20 cellular contexts compared by ENCODE assay signal in the genomic region with DNA sequence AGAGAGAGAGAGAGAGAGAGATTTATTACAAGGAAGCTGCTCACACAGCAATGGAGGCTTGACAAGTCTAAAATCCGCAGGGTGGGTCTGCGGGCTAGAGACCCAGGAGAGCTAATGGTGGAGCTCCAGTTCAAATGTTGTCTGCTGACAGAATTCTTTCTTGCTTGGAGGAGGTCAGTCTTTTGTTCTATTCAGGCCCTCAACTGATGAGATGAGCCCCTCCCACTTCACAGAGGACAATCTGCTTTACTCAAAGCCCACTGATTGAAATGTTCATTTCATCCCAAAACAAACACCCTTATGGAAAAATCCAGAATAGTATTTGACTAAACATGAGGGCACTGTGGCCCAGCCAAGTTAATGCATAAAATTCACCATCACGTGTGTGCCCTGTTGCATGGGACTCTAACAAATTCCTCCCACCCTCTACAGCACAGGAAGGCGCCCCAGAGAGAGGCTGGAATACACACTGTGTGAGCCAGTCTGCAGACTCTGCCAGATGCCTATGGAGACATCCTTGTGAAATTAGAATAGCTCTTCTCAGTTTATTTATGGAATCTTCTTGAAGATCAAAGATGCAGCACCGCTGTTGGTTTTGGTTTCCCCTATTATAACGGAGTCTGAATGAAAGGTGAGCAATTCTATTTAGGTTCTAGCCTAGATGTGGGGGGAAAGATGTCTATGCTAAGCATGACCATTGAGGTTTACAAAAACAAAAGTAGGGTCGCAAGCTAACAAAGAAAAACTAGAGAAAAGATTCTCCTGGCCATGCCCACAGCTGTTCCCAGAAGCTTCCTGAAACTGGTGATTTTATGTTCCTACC.
DNase-seq lines count a peak whose midpoint lies in the region; ATAC-seq, FAIRE-seq and TF ChIP-seq lines count a peak whose summit lies in the region.
"Had no signal": no experiment of that assay in that cellular context is flagged by ENCODE, and none has a peak within 500 bp of the region (broad histone marks: within the 10 kb centered on the region; RNA-seq: fewer than 3 reads in every experiment).

No MANE protein-coding gene starts in this region.

- RAD21 ChIA-PET in GM12878 (lab: Charles Lee; ENCODE audit: unreplicated experiment) = interaction anchor here (0.8 to 3.1 kb wide), 3 partner anchors 8 to 59 kb away, joined by 3 to 24 read pairs (median 3); no protein-coding TSS in a partner anchor

- H3K36me3 ChIP-seq in GM12878 (ENCODE audit: control insufficient read depth in 2 of 2, insufficient read depth in 2 of 2, low read length in 1 of 2) = no peaks in the 10 kb centered on the region
- H3K36me3 ChIP-seq in gastrocnemius medialis = no peaks in the 10 kb centered on the region
- H3K36me3 ChIP-seq: spleen, vagina had no signal

- CTCF ChIA-PET in GM12878 (lab: Yijun Ruan, JAX) = interaction anchor here (0.6 to 4.8 kb wide), 8 partner anchors 9 to 514 kb away, joined by 3 to 36 read pairs (median 4); no protein-coding TSS in a partner anchor

- POLR2A ChIA-PET in GM12878 (lab: Charles Lee) = interaction anchor here (1.5 kb wide), 1 partner anchor 8 kb away, joined by 8 read pairs; no protein-coding TSS in a partner anchor

- 33% methylated on average over 7 of the region's 7 CpGs for WGBS in GM12878 (ENCODE audit: insufficient coverage, insufficient replicate concordance, low lambda C conversion rate, missing lambda C conversion rate)

- no peak for TF ChIP-seq RAD21 in GM12878 (IDR thresholded peaks at IDR 0.05; ENCODE audit: insufficient read depth, low read depth, low read length)

- SMC1A ChIA-PET in GM12878 (lab: Charles Lee; ENCODE audit: uncharacterized antibody, unreplicated experiment) = interaction anchor here (0.6 to 3.1 kb wide), 9 partner anchors 9 to 231 kb away, joined by 3 to 10 read pairs (median 3); no protein-coding TSS in a partner anchor

- no peaks in the 10 kb centered on the region for H3K9me3 ChIP-seq in GM12878 (replicated peaks; ENCODE audit: control insufficient read depth, insufficient read depth, low read length)
- no peaks in the 10 kb centered on the region for H3K9me3 ChIP-seq in gastrocnemius medialis
- H3K9me3 ChIP-seq: vagina had no signal

- in situ Hi-C loops in GM12878 (cut with MboI) (no loop called here), gastrocnemius medialis (cut with MboI; ENCODE audit: low sequenced_read_pairs in 4 of 4) (no loop called here)

- DNase-seq in GM12878 (ENCODE audit: low read depth, low spot score) (no peak), 8988T (no peak), HPDE6-E6E7 (ENCODE audit: extremely low spot score) (no peak), gastrocnemius medialis (no peak), NCI-H1105 (lab: John Stamatoyannopoulos, UW) (no peak)
- DNase-seq: activated CD8-positive, alpha-beta T cell treated with anti-CD3 and anti-CD28 coated beads for 36 hours; EL; HFFc6; IMR-90; NCI-H1048; NCI-H82; spleen; stimulated activated naive CD8-positive, alpha-beta T cell treated with anti-CD3 and anti-CD28 coated beads, Interleukin-15, Interleukin-2, amounts not matched to agents 100 U/mL and 50 U/mL, for 24 hours; SW 1271 had no signal

- H3K4me2 ChIP-seq in GM12878 (ENCODE audit: control insufficient read depth, insufficient read depth) = peak overlapping the region; percentile 22; the same call in 1 of the 2 replicates

- TF ChIP-seq EP300 in GM12878 (IDR thresholded peaks at IDR 0.05; ENCODE audit: borderline replicate concordance in 1 of 2, control insufficient read depth in 1 of 2, low read depth in 2 of 2, low read length in 2 of 2) = no peak

- no peaks in the 10 kb centered on the region for H4K20me1 ChIP-seq in GM12878 (ENCODE audit: control insufficient read depth, insufficient read depth)

- H3K27me3 ChIP-seq in GM12878 (replicated peaks in 1 of 2; ENCODE audit: control insufficient read depth in 2 of 2, insufficient read depth in 2 of 2, low read length in 1 of 2) = no peaks in the 10 kb centered on the region
- H3K27me3 ChIP-seq in gastrocnemius medialis = peaks cover 0 to 4% (median 3%) of the 10 kb centered on the region in 3 donors
- H3K27me3 ChIP-seq: vagina had no signal

- no peaks in the 10 kb centered on the region for H3K79me2 ChIP-seq in GM12878 (ENCODE audit: control insufficient read depth, insufficient read depth, low read length)

- intact Hi-C loops in GM12878 (cut with micrococcal nuclease; ENCODE audit: unreplicated experiment) (no loop called here), gastrocnemius medialis (cut with DNase I; ENCODE audit: low total_unique reads) (no loop called here)

- no peak for TF ChIP-seq CTCF in GM12878 (IDR thresholded peaks at IDR 0.05 in 2 of 3, conservative IDR thresholded peaks at IDR 0.05 in 1 of 3; ENCODE audit: control insufficient read depth in 2 of 3, extremely low read depth in 1 of 3, insufficient read depth in 1 of 3, low read depth in 3 of 3, low read length in 3 of 3)
- TF ChIP-seq CTCF in gastrocnemius medialis (IDR thresholded peaks at IDR 0.05 in 4 of 5, conservative IDR thresholded peaks at IDR 0.05 in 1 of 5) = no peak

- ATAC-seq in GM18511 (IDR thresholded peaks at IDR 0.05; ENCODE audit: unreplicated experiment) = peak; percentile 36
- peak; percentile 26 for ATAC-seq in GM21381 (IDR thresholded peaks at IDR 0.05; ENCODE audit: unreplicated experiment)
- ATAC-seq in HG03066 (IDR thresholded peaks at IDR 0.05; ENCODE audit: low read depth, unreplicated experiment) = peak; percentile 30
- ATAC-seq in GM12878 = peak; percentile 67
- no peak for ATAC-seq in gastrocnemius medialis
- ATAC-seq: activated CD8-positive, alpha-beta T cell treated with anti-CD3 and anti-CD28 coated beads for 36 hours; stimulated activated naive CD8-positive, alpha-beta T cell treated with anti-CD3 and anti-CD28 coated beads, Interleukin-15, Interleukin-2, amounts not matched to agents 100 U/mL and 50 U/mL, for 24 hours had no signal

- H2AFZ ChIP-seq in GM12878 (ENCODE audit: control insufficient read depth, low read depth, low read length) = no peak overlapping the region

- BruUV-seq in GM12878 (replicated peaks; lab: Mats Ljungman, UMichigan) = no TSS peak

- FAIRE-seq in GM12878 (lab: Jason Lieb, UNC) = no peak
- FAIRE-seq: GM12891 had no signal

- no peak for TF ChIP-seq POLR2A in GM12878 (IDR thresholded peaks at IDR 0.05; ENCODE audit: low read depth, low read length)
- TF ChIP-seq POLR2A in gastrocnemius medialis (IDR thresholded peaks at IDR 0.05) = no peak

- peaks cover 5% of the 10 kb centered on the region; the same call in 1 of the 2 replicates for H3K4me1 ChIP-seq in GM12878 (ENCODE audit: control insufficient read depth, insufficient read depth, low read length)
- no peaks in the 10 kb centered on the region for H3K4me1 ChIP-seq in gastrocnemius medialis
- H3K4me1 ChIP-seq: vagina had no signal

- no peak overlapping the region for H3K9ac ChIP-seq in GM12878 (ENCODE audit: control insufficient read depth, insufficient read depth, low read length)

- H3K27ac ChIP-seq in GM12878 (ENCODE audit: control insufficient read depth, insufficient read depth) (no peak overlapping the region), gastrocnemius medialis (no peak overlapping the region)
- H3K27ac ChIP-seq: RWPE1, spleen, vagina had no signal

- H3K4me3 ChIP-seq in GM12878 (no peak overlapping the region), gastrocnemius medialis (no peak overlapping the region)
- H3K4me3 ChIP-seq: spleen, vagina had no signal

TF ChIP-seq in GM12878, 131 proteins besides CTCF, POLR2A, EP300 and RAD21:
- TF ChIP-seq KLF5 (IDR thresholded peaks at IDR 0.05; ENCODE audit: partially characterized antibody) (no peak), CBX5 (IDR thresholded peaks at IDR 0.05; ENCODE audit: low read depth) (no peak), NFYA (IDR thresholded peaks at IDR 0.05; ENCODE audit: borderline replicate concordance, low read depth, low read length) (no peak), SREBF1 (IDR thresholded peaks at IDR 0.05; ENCODE audit: low read length) (no peak), TBL1XR1 (IDR thresholded peaks at IDR 0.05; ENCODE audit: low read depth, low read length) (no peak), TCF12 (IDR thresholded peaks at IDR 0.05; ENCODE audit: low read depth, low read length) (no peak), MYC (IDR thresholded peaks at IDR 0.05; ENCODE audit: insufficient read depth, insufficient read length, insufficient replicate concordance, low read length, severe bottlenecking) (no peak)
- TF ChIP-seq, protein P1, sequence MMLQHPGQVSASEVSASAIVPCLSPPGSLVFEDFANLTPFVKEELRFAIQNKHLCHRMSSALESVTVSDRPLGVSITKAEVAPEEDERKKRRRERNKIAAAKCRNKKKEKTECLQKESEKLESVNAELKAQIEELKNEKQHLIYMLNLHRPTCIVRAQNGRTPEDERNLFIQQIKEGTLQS (IDR thresholded peaks at IDR 0.05; ENCODE audit: borderline replicate concordance, extremely low read depth, low read depth, low read length) = no peak

Comparison
In these comparisons a context has a peak if more than half of its experiments do, and no peak if none do; other contexts are left out.
1. ATAC-seq: peak in GM18511 (single experiment), GM21381 (single experiment), HG03066 (single experiment) and GM12878 (single experiment); none in gastrocnemius medialis (0 of 2).